In the genomic region with DNA sequence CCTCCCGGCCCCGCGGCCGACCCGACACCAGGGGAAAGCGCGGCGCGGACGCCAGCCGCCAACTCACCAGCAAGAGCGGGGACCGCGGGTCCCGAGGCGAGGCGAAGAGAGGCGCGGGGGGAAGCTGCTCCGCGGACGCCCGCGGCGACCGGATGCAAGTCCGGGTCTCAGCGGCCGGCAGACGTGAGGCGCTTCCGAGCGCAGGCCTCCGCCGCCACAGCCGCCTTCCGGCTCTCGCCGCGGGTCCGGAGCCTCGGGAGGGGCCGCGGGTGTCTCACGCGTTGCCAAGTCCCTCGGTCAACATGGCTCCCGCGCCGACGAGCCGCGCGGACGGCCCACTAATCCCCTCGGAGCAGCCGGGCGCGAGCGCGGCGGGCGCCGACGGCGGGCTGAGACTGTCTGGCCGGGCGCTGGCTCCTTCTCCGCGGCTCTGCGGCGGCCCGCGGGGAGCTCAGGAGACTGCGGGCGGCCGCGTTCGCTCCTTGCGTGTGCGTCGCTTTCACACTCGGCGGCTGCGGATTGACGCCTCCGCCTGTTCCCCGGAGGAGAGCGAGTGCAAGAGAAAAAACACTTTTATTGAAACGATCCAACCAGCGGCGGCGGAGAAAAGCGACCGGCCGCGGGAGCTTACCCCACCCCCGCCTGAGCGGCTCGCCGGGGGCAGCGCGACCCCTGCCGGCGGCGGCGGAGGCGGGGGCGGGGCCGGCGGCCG, we compare ENCODE assay signal across 8 cellular contexts. TPM values are rescaled to one million over a fixed set of nuclear protein-coding genes. Genes with fewer than 3 reads are reported as not detected.
DNase-seq lines count a peak whose midpoint lies in the region; ATAC-seq and TF ChIP-seq lines count a peak whose summit lies in the region.

Gene CDK17, minus strand, starts transcription at position 521 of the 712 bp plus-strand sequence. CDS start 65,603 bp downstream, outside the sequence.

- H3K27me3 ChIP-seq in CD4-positive, alpha-beta memory T cell (ENCODE audit: insufficient read depth, low read length): no peaks in the 10 kb centered on the region
- no peaks in the 10 kb centered on the region for H3K27me3 ChIP-seq in HL-60 (ENCODE audit: insufficient read depth, poor library complexity, severe bottlenecking)

- H3K4me1 Mint-ChIP-seq in CD4-positive, alpha-beta memory T cell: peaks cover 31 to 56% (median 41%) of the 10 kb centered on the region in 4 donors
- H3K4me1 Mint-ChIP-seq in activated CD8-positive, alpha-beta T cell treated with anti-CD3 and anti-CD28 coated beads, Interleukin-2, amount 10 ng/mL, durations not matched to agents 7 days and 5 days (ENCODE audit: low read depth): peaks cover 50% of the 10 kb centered on the region

- peak within 1 kb of the TSS; percentile 96 to 99 (median 98) for H3K27ac Mint-ChIP-seq in CD4-positive, alpha-beta memory T cell
- peak within 1 kb of the TSS; percentile 96 for H3K27ac Mint-ChIP-seq in activated CD8-positive, alpha-beta T cell treated with anti-CD3 and anti-CD28 coated beads, Interleukin-2, amount 10 ng/mL, durations not matched to agents 7 days and 5 days

- H3K27me3 Mint-ChIP-seq in CD4-positive, alpha-beta memory T cell: no peaks in the 10 kb centered on the region
- H3K27me3 Mint-ChIP-seq in activated CD8-positive, alpha-beta T cell treated with anti-CD3 and anti-CD28 coated beads, Interleukin-2, amount 10 ng/mL, durations not matched to agents 7 days and 5 days (ENCODE audit: low read depth): no peaks in the 10 kb centered on the region

- peaks cover 46% of the 10 kb centered on the region for H3K4me1 ChIP-seq in CD4-positive, alpha-beta memory T cell (ENCODE audit: insufficient read depth, low read length)

- no peaks in the 10 kb centered on the region for H3K36me3 ChIP-seq in CD4-positive, alpha-beta memory T cell (ENCODE audit: insufficient read depth, low read length)

- ATAC-seq in GM19452 (IDR thresholded peaks at IDR 0.05; ENCODE audit: unreplicated experiment): peak; percentile 52
- peak; percentile 66 for ATAC-seq in activated CD8-positive, alpha-beta T cell treated with anti-CD3 and anti-CD28 coated beads, Interleukin-2, amount 10 ng/mL, durations not matched to agents 7 days and 5 days

- H3K4me3 ChIP-seq in CD4-positive, alpha-beta memory T cell (ENCODE audit: low read length in 2 of 2): peak within 1 kb of the TSS; percentile 86 to 87
- peak within 1 kb of the TSS; percentile 54 for H3K4me3 ChIP-seq in HL-60 (replicated peaks; ENCODE audit: insufficient read depth, low read length)

- CTCF ChIA-PET in CD4-positive, alpha-beta memory T cell (lab: Charles Lee; ENCODE audit: partially characterized antibody): interaction anchor here (0.7 to 6.2 kb wide), 38 partner anchors 11 to 368 kb away, joined by 3 to 74 read pairs (median 4); partner anchors contain the start of gene CFAP54
- CTCF ChIA-PET in activated CD8-positive, alpha-beta T cell treated with anti-CD3 and anti-CD28 coated beads, Interleukin-2, amount 10 ng/mL, durations not matched to agents 7 days and 5 days (lab: Charles Lee): interaction anchor here (0.7 to 7.8 kb wide), 49 partner anchors 12 to 457 kb away, joined by 3 to 85 read pairs (median 5); partner anchors contain the start of genes AMDHD1, CCDC38, CFAP54 and LTA4H

- DNase-seq in CD4-positive, alpha-beta memory T cell: peak; percentile 90 to 92 (median 90)
- peak; percentile 68 to 81 for DNase-seq in HL-60 (ENCODE audit: low read depth in 1 of 2, low spot score in 1 of 2)
- peak; percentile 58 for DNase-seq in NCI-H82 treated with DMSO at 0.1 percent for 48 hours (lab: John Stamatoyannopoulos, UW; ENCODE audit: unreplicated experiment)
- DNase-seq in activated CD8-positive, alpha-beta T cell treated with anti-CD3 and anti-CD28 coated beads, Interleukin-2, amount 10 ng/mL, durations not matched to agents 7 days and 5 days: peak; percentile 91
- DNase-seq in effector CD4-positive, alpha-beta T cell: peak; percentile 84
- peak; percentile 92 for DNase-seq in medulla oblongata (ENCODE audit: extremely low spot score)
- peak; percentile 74 to 80 (median 78) for DNase-seq in stimulated activated CD4-positive, alpha-beta T cell treated with anti-CD3 and anti-CD28 coated beads, TNF-alpha, amount 100 ng/mL, for 48 hours (ENCODE audit: low read depth in 3 of 3)

- H3K9me3 Mint-ChIP-seq in CD4-positive, alpha-beta memory T cell: peaks cover 0 to 1% (median 0%) of the 10 kb centered on the region in 8 donors
- no peaks in the 10 kb centered on the region for H3K9me3 Mint-ChIP-seq in activated CD8-positive, alpha-beta T cell treated with anti-CD3 and anti-CD28 coated beads, Interleukin-2, amount 10 ng/mL, durations not matched to agents 7 days and 5 days (ENCODE audit: insufficient read depth)

- H3K4me3 Mint-ChIP-seq in CD4-positive, alpha-beta memory T cell: peak within 1 kb of the TSS; percentile 96 to 99 (median 98)
- H3K4me3 Mint-ChIP-seq in activated CD8-positive, alpha-beta T cell treated with anti-CD3 and anti-CD28 coated beads, Interleukin-2, amount 10 ng/mL, durations not matched to agents 7 days and 5 days: peak within 1 kb of the TSS; percentile 86

- POLR2A ChIA-PET in CD4-positive, alpha-beta memory T cell (lab: Charles Lee; ENCODE audit: partially characterized antibody): interaction anchor here (0.6 to 6.2 kb wide), 53 partner anchors 9 to 1396 kb away, joined by 3 to 81 read pairs (median 8); partner anchors contain the start of genes AMDHD1, CCDC38, CFAP54 and LTA4H
- POLR2A ChIA-PET in activated CD8-positive, alpha-beta T cell treated with anti-CD3 and anti-CD28 coated beads, Interleukin-2, amount 10 ng/mL, durations not matched to agents 7 days and 5 days (lab: Charles Lee): interaction anchor here (0.7 to 3.6 kb wide), 52 partner anchors 9 to 457 kb away, joined by 3 to 50 read pairs (median 5); partner anchors contain the start of genes AMDHD1, CCDC38 and CFAP54

- H3K36me3 Mint-ChIP-seq in CD4-positive, alpha-beta memory T cell: peaks cover 0 to 21% of the 10 kb centered on the region in 2 donors
- peaks cover 4% of the 10 kb centered on the region for H3K36me3 Mint-ChIP-seq in activated CD8-positive, alpha-beta T cell treated with anti-CD3 and anti-CD28 coated beads, Interleukin-2, amount 10 ng/mL, durations not matched to agents 7 days and 5 days (ENCODE audit: low read depth)

- no peak for TF ChIP-seq CTCF in HL-60 (IDR thresholded peaks at IDR 0.05; ENCODE audit: insufficient read depth, low read length)

- peak within 1 kb of the TSS; percentile 96 for H3K27ac ChIP-seq in CD4-positive, alpha-beta memory T cell (ENCODE audit: low read depth, low read length)
- peak within 1 kb of the TSS; percentile 91 for H3K27ac ChIP-seq in HL-60 (replicated peaks)

- intact Hi-C loops in CD4-positive, alpha-beta memory T cell (cut with micrococcal nuclease): loop anchor here (1.0 to 5.0 kb wide), 8 partner anchors 38 to 338 kb away; no protein-coding TSS in a partner anchor

- H3K9me3 ChIP-seq in CD4-positive, alpha-beta memory T cell (ENCODE audit: control insufficient read depth in 1 of 2, low read length in 2 of 2): no peaks in the 10 kb centered on the region

RNA-seq across cellular contexts. Expression of gene CDK17, which starts in this region (rescaled TPM):
- total RNA-seq in CD4-positive, alpha-beta memory T cell: 10 to 100 TPM; 66.9 to 67.4 TPM
- 10 to 100 TPM; 30.5 to 31.5 TPM for polyA plus RNA-seq in CD4-positive, alpha-beta memory T cell
- 10 to 100 TPM; 38.2 to 39.5 TPM for total RNA-seq in activated CD8-positive, alpha-beta T cell treated with anti-CD3 and anti-CD28 coated beads, Interleukin-2, amount 10 ng/mL, durations not matched to agents 7 days and 5 days

Comparison
In these comparisons a context has a peak if more than half of its experiments do, and no peak if none do; other contexts are left out.
1. Peak in every context shown above with its lines: DNase-seq, ATAC-seq, H3K4me3 ChIP-seq and H3K27ac ChIP-seq.